ENCODE assay signal across 1 cellular context in the genomic region with DNA sequence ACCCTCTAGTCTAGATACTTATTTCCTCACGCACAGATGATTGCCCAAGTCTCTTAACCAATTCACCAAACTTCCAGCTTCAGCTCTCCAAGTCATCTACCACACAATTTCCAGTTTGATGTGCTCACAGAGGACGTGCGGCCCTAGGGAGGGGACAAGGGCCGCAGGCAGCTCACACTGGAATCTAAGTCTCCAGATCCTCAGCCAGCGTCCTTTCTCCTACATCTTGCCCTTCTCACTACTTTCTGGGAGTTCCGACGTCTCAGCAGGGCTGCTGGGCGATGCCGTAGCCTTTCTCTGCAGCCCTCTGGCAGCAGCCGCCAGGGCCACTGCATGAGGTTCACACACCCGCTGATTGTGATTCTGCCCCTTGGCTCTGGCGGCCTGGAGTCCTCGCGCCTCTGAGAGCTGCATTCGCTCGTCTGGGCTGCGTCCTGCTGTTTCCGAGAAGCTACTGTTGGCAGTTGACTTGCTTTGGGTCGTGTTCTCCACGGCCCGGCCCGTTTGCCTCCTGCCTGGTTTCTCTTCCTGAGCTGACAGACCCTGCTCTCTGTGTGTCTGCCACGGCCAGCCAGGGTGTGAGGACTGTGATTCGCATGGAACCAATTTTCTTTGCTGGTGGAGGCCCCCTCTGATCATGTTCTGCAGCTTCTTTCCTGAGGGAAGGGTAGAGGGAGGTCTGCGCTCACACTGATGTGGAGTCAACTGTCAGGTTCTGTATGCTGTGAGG.
TF ChIP-seq lines count a peak whose summit lies in the region.

No MANE protein-coding gene starts in this region.

TF ChIP-seq in SK-N-SH, 30 proteins besides CTCF, POLR2A, EP300 and RAD21:
- TF ChIP-seq YY1 (IDR thresholded peaks at IDR 0.05; ENCODE audit: low read depth): no peak
- TF ChIP-seq, protein P1, sequence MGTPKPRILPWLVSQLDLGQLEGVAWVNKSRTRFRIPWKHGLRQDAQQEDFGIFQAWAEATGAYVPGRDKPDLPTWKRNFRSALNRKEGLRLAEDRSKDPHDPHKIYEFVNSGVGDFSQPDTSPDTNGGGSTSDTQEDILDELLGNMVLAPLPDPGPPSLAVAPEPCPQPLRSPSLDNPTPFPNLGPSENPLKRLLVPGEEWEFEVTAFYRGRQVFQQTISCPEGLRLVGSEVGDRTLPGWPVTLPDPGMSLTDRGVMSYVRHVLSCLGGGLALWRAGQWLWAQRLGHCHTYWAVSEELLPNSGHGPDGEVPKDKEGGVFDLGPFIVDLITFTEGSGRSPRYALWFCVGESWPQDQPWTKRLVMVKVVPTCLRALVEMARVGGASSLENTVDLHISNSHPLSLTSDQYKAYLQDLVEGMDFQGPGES (IDR thresholded peaks at IDR 0.05; ENCODE audit: low read depth, low read length): no peak
- no peak for TF ChIP-seq GATA2 (CRISPR knock-in tag; IDR thresholded peaks at IDR 0.05)
- no peak for TF ChIP-seq POLR2AphosphoS5 (IDR thresholded peaks at IDR 0.05; ENCODE audit: low read depth, low read length)
- no peak for TF ChIP-seq FOXJ3 (CRISPR knock-in tag; IDR thresholded peaks at IDR 0.05)
- no peak for TF ChIP-seq MEF2A (IDR thresholded peaks at IDR 0.05; ENCODE audit: borderline replicate concordance, low read depth)
- no peak for TF ChIP-seq GABPA (IDR thresholded peaks at IDR 0.05; ENCODE audit: low read depth)
- TF ChIP-seq, protein P2, sequence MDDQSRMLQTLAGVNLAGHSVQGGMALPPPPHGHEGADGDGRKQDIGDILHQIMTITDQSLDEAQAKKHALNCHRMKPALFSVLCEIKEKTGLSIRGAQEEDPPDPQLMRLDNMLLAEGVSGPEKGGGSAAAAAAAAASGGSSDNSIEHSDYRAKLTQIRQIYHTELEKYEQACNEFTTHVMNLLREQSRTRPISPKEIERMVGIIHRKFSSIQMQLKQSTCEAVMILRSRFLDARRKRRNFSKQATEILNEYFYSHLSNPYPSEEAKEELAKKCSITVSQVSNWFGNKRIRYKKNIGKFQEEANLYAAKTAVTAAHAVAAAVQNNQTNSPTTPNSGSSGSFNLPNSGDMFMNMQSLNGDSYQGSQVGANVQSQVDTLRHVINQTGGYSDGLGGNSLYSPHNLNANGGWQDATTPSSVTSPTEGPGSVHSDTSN (IDR thresholded peaks at IDR 0.05): no peak
- TF ChIP-seq FOXM1 (IDR thresholded peaks at IDR 0.05; ENCODE audit: low read depth): no peak
- no peak for TF ChIP-seq FOSL2 (IDR thresholded peaks at IDR 0.05; ENCODE audit: borderline replicate concordance, low read depth)
- TF ChIP-seq MXI1 (IDR thresholded peaks at IDR 0.05; ENCODE audit: low read depth, low read length): no peak
- TF ChIP-seq, protein P3, sequence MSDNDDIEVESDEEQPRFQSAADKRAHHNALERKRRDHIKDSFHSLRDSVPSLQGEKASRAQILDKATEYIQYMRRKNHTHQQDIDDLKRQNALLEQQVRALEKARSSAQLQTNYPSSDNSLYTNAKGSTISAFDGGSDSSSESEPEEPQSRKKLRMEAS (IDR thresholded peaks at IDR 0.05; ENCODE audit: low read depth): no peak
- TF ChIP-seq NRF1 (IDR thresholded peaks at IDR 0.05; ENCODE audit: low read depth, low read length): no peak
- TF ChIP-seq ELF1 (IDR thresholded peaks at IDR 0.05): no peak
- TF ChIP-seq, protein P4, sequence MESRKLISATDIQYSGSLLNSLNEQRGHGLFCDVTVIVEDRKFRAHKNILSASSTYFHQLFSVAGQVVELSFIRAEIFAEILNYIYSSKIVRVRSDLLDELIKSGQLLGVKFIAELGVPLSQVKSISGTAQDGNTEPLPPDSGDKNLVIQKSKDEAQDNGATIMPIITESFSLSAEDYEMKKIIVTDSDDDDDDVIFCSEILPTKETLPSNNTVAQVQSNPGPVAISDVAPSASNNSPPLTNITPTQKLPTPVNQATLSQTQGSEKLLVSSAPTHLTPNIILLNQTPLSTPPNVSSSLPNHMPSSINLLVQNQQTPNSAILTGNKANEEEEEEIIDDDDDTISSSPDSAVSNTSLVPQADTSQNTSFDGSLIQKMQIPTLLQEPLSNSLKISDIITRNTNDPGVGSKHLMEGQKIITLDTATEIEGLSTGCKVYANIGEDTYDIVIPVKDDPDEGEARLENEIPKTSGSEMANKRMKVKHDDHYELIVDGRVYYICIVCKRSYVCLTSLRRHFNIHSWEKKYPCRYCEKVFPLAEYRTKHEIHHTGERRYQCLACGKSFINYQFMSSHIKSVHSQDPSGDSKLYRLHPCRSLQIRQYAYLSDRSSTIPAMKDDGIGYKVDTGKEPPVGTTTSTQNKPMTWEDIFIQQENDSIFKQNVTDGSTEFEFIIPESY (IDR thresholded peaks at IDR 0.05; ENCODE audit: borderline replicate concordance, low read depth): no peak
- no peak for TF ChIP-seq RFX5 (IDR thresholded peaks at IDR 0.05; ENCODE audit: low read length)
- TF ChIP-seq, protein P5, sequence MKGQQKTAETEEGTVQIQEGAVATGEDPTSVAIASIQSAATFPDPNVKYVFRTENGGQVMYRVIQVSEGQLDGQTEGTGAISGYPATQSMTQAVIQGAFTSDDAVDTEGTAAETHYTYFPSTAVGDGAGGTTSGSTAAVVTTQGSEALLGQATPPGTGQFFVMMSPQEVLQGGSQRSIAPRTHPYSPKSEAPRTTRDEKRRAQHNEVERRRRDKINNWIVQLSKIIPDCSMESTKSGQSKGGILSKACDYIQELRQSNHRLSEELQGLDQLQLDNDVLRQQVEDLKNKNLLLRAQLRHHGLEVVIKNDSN (IDR thresholded peaks at IDR 0.05; ENCODE audit: borderline replicate concordance, low read depth): no peak
- no peak for TF ChIP-seq NFIC (IDR thresholded peaks at IDR 0.05; ENCODE audit: borderline replicate concordance)
- TF ChIP-seq TEAD4 (IDR thresholded peaks at IDR 0.05; ENCODE audit: borderline replicate concordance, insufficient read depth): no peak
- no peak for TF ChIP-seq EZH2phosphoT487 (IDR thresholded peaks at IDR 0.05; ENCODE audit: borderline replicate concordance, low read depth)
